Comparison of ENCODE assay signal across 8 cellular contexts in the genomic region with DNA sequence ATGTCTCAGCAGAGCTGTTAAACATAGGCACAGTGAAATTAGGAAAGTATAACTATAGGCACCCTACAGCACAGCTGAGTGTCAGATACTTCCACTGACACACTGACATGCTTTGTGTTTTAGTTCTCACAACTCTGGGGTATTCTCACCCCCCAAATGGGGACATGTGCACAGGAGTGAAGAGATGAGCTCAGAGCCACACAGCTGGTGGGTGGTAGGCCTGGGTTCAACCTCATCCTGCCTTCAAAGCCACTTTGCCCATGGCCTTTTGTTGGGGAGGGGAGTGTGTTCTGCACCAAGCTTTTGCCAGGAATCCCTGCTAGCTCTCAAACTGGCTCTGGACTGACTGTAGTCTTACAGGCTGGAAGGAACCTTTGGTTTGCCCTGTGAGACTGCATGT. TPM values are rescaled to one million over a fixed set of nuclear protein-coding genes. Genes with fewer than 3 reads are reported as not detected.
DNase-seq lines count a peak whose midpoint lies in the region; ATAC-seq and TF ChIP-seq lines count a peak whose summit lies in the region.

No MANE protein-coding gene starts in this region.

- no peaks in the 10 kb centered on the region for H3K27me3 ChIP-seq in SK-N-SH (ENCODE audit: insufficient read depth)
- no peaks in the 10 kb centered on the region for H3K27me3 ChIP-seq in skeletal muscle satellite cell (ENCODE audit: control insufficient read depth, insufficient read depth, low read length)
- H3K27me3 ChIP-seq in Peyer's patch: no peaks in the 10 kb centered on the region

- H3K4me3 ChIP-seq in SK-N-SH (ENCODE audit: low read depth in 2 of 2, low read length in 1 of 2) (peak overlapping the region; percentile 83 to 96), skeletal muscle satellite cell (ENCODE audit: low read length) (peak overlapping the region; percentile 90), Peyer's patch (peak overlapping the region in 2 of 4 donors; percentile 94 to 98)

- H4K20me1 ChIP-seq in SK-N-SH (ENCODE audit: insufficient read depth): peaks cover 52% of the 10 kb centered on the region

- H3K4me1 ChIP-seq in SK-N-SH (ENCODE audit: control insufficient read depth in 1 of 2, insufficient read depth in 2 of 2, low read depth in 1 of 2, low read length in 1 of 2): peaks cover 10 to 30% of the 10 kb centered on the region in 2 experiments; a peak in 3 of 4 replicates
- H3K4me1 ChIP-seq in skeletal muscle satellite cell (ENCODE audit: control insufficient read depth, insufficient read depth, low read length): peaks cover 30% of the 10 kb centered on the region
- H3K4me1 ChIP-seq in Peyer's patch: peaks cover 0 to 30% (median 20%) of the 10 kb centered on the region in 4 donors

- peak overlapping the region; percentile 37 for H3K4me3 Mint-ChIP-seq in endothelial cell (ENCODE audit: unreplicated experiment)

- TF ChIP-seq RAD21 in SK-N-SH (IDR thresholded peaks at IDR 0.05; ENCODE audit: low read length): no peak

- H3K4me2 ChIP-seq in SK-N-SH (peak overlapping the region; percentile 95), skeletal muscle satellite cell (ENCODE audit: low read length) (peak overlapping the region; percentile 91)

- DNase-seq in SK-N-SH: no peak
- no peak for DNase-seq in RWPE1 (ENCODE audit: low spot score)
- DNase-seq in endothelial cell (ENCODE audit: low spot score): no peak
- no peak for DNase-seq in Peyer's patch

- H2AFZ ChIP-seq in SK-N-SH (ENCODE audit: low read depth): no peak overlapping the region

- no peak for TF ChIP-seq CTCF in SK-N-SH (IDR thresholded peaks at IDR 0.05)
- no peak for TF ChIP-seq CTCF in RWPE1 (conservative IDR thresholded peaks at IDR 0.05; ENCODE audit: low read depth)
- no peak for TF ChIP-seq CTCF in endothelial cell (IDR thresholded peaks at IDR 0.05; ENCODE audit: unreplicated experiment)
- TF ChIP-seq CTCF in Peyer's patch (IDR thresholded peaks at IDR 0.05): no peak

- H3K36me3 ChIP-seq in SK-N-SH (replicated peaks in 1 of 2; ENCODE audit: control insufficient read depth in 1 of 2, insufficient read depth in 2 of 2, low read length in 1 of 2) (peaks cover 25 to 49% of the 10 kb centered on the region in 2 experiments), skeletal muscle satellite cell (ENCODE audit: insufficient read depth, low read length) (peaks cover 58% of the 10 kb centered on the region), Peyer's patch (peaks cover 0 to 47% (median 0%) of the 10 kb centered on the region in 3 donors)

- H3K9me2 ChIP-seq in SK-N-SH: no peaks in the 10 kb centered on the region

- no peak for TF ChIP-seq EP300 in SK-N-SH (IDR thresholded peaks at IDR 0.05; ENCODE audit: borderline replicate concordance in 1 of 2, low read depth in 1 of 2, low read length in 1 of 2)

- H3K9ac ChIP-seq in SK-N-SH (no peak overlapping the region), skeletal muscle satellite cell (ENCODE audit: low read depth, low read length) (no peak overlapping the region)

- POLR2A ChIA-PET in SK-N-SH (lab: Yijun Ruan, JAX) (interaction anchor here (1.0 to 1.5 kb wide), 2 partner anchors 8 to 19 kb away, joined by 4 to 7 read pairs; no protein-coding TSS in a partner anchor), RWPE1 (lab: Yijun Ruan, JAX; ENCODE audit: low non-redundant PET) (no interaction called here)

- CTCF ChIA-PET in SK-N-SH (lab: Yijun Ruan, JAX) (interaction anchor here (0.5 to 1.4 kb wide), 3 partner anchors 9 to 40 kb away, joined by 3 to 7 read pairs (median 3); no protein-coding TSS in a partner anchor), RWPE1 (lab: Yijun Ruan, JAX) (interaction anchor here (0.6 kb wide), 1 partner anchor 35 kb away, joined by 5 read pairs; no protein-coding TSS in a partner anchor)

- peaks cover 13% of the 10 kb centered on the region for H3K36me3 Mint-ChIP-seq in endothelial cell (ENCODE audit: low read depth, unreplicated experiment)

- H3F3A ChIP-seq in SK-N-SH (replicated peaks; ENCODE audit: insufficient read depth): no peaks in the 10 kb centered on the region

- no peak for ATAC-seq in SK-N-SH treated with all-trans-retinoic acid at 6 μM for 48 hours
- ATAC-seq in HG02623 (IDR thresholded peaks at IDR 0.05; ENCODE audit: unreplicated experiment): no peak
- no peak for ATAC-seq in HG03460 (IDR thresholded peaks at IDR 0.05; ENCODE audit: unreplicated experiment)

- peaks cover 15% of the 10 kb centered on the region for H3K27me3 Mint-ChIP-seq in endothelial cell (ENCODE audit: unreplicated experiment)

- no peak for TF ChIP-seq POLR2A in Peyer's patch (IDR thresholded peaks at IDR 0.05)

- H3K27ac ChIP-seq in SK-N-SH (ENCODE audit: low read depth in 2 of 2, low read length in 1 of 2) (no peak overlapping the region; a peak in 1 of 4 replicates), RWPE1 (peak overlapping the region; percentile 87), Peyer's patch (peak overlapping the region in 2 of 4 donors; percentile 91 to 92)

- H3K4me1 Mint-ChIP-seq in endothelial cell (ENCODE audit: unreplicated experiment): peaks cover 15% of the 10 kb centered on the region

- no peak overlapping the region for H3K27ac Mint-ChIP-seq in endothelial cell (ENCODE audit: unreplicated experiment)

- H3K9me3 Mint-ChIP-seq in endothelial cell (ENCODE audit: unreplicated experiment): no peaks in the 10 kb centered on the region

- H3K79me2 ChIP-seq in SK-N-SH (ENCODE audit: insufficient read depth): peaks cover 96% of the 10 kb centered on the region

- no peaks in the 10 kb centered on the region for H3K9me3 ChIP-seq in SK-N-SH
- no peaks in the 10 kb centered on the region for H3K9me3 ChIP-seq in skeletal muscle satellite cell (replicated peaks; ENCODE audit: low read length)
- no peaks in the 10 kb centered on the region for H3K9me3 ChIP-seq in Peyer's patch

TF ChIP-seq in SK-N-SH, 30 proteins besides CTCF, POLR2A, EP300 and RAD21:
- TF ChIP-seq CHD2 (IDR thresholded peaks at IDR 0.05; ENCODE audit: low read length, partially characterized antibody) (no peak), TAF1 (IDR thresholded peaks at IDR 0.05; ENCODE audit: borderline replicate concordance, low read depth, low read length) (no peak), GATA2 (CRISPR knock-in tag; IDR thresholded peaks at IDR 0.05) (no peak), RXRA (IDR thresholded peaks at IDR 0.05; ENCODE audit: borderline replicate concordance, low read depth) (no peak), JUND (IDR thresholded peaks at IDR 0.05) (no peak), EZH2phosphoT487 (IDR thresholded peaks at IDR 0.05; ENCODE audit: borderline replicate concordance, low read depth) (no peak)
- TF ChIP-seq, protein P1, sequence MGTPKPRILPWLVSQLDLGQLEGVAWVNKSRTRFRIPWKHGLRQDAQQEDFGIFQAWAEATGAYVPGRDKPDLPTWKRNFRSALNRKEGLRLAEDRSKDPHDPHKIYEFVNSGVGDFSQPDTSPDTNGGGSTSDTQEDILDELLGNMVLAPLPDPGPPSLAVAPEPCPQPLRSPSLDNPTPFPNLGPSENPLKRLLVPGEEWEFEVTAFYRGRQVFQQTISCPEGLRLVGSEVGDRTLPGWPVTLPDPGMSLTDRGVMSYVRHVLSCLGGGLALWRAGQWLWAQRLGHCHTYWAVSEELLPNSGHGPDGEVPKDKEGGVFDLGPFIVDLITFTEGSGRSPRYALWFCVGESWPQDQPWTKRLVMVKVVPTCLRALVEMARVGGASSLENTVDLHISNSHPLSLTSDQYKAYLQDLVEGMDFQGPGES (IDR thresholded peaks at IDR 0.05; ENCODE audit: low read depth, low read length): no peak

TF ChIP-seq in SK-N-SH treated with all-trans-retinoic acid at 6 μM for 48 hours, 23 proteins besides CTCF, POLR2A, EP300 and RAD21 (continues in another document):
- TF ChIP-seq, protein P2, sequence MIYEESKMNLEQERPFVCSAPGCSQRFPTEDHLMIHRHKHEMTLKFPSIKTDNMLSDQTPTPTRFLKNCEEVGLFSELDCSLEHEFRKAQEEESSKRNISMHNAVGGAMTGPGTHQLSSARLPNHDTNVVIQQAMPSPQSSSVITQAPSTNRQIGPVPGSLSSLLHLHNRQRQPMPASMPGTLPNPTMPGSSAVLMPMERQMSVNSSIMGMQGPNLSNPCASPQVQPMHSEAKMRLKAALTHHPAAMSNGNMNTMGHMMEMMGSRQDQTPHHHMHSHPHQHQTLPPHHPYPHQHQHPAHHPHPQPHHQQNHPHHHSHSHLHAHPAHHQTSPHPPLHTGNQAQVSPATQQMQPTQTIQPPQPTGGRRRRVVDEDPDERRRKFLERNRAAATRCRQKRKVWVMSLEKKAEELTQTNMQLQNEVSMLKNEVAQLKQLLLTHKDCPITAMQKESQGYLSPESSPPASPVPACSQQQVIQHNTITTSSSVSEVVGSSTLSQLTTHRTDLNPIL (CRISPR knock-in tag; IDR thresholded peaks at IDR 0.05; ENCODE audit: low read depth): no peak
- no peak for TF ChIP-seq ZNF8 (CRISPR knock-in tag; IDR thresholded peaks at IDR 0.05)
- TF ChIP-seq TOX (CRISPR knock-in tag; IDR thresholded peaks at IDR 0.05; ENCODE audit: borderline replicate concordance): no peak
- no peak for TF ChIP-seq CSDC2 (CRISPR knock-in tag; IDR thresholded peaks at IDR 0.05)
- no peak for TF ChIP-seq PPARA (CRISPR knock-in tag; IDR thresholded peaks at IDR 0.05; ENCODE audit: borderline replicate concordance)
- TF ChIP-seq BACH2 (CRISPR knock-in tag; IDR thresholded peaks at IDR 0.05; ENCODE audit: borderline replicate concordance): no peak
- TF ChIP-seq GLIS3 (CRISPR knock-in tag; IDR thresholded peaks at IDR 0.05): no peak
- no peak for TF ChIP-seq OSR1 (CRISPR knock-in tag; IDR thresholded peaks at IDR 0.05)

RNA-seq across cellular contexts. Expression of a gene that starts 1.7 kb away (rescaled TPM):
- polyA plus RNA-seq in SK-N-SH (2012; rRNA removed): 23.5 and 28.4 TPM in 2 replicates
- 19.7 and 22.2 TPM in 2 replicates for polyA plus RNA-seq in SK-N-SH (2012; cell fraction: cytosol; rRNA removed)
- polyA plus RNA-seq in SK-N-SH (2012; cell fraction: nucleus; rRNA removed): 25.7 and 34.0 TPM in 2 replicates
- 29.7 TPM for total RNA-seq in endothelial cell (ENCODE audit: unreplicated experiment)
- total RNA-seq in skeletal muscle satellite cell (2012; rRNA removed): 32.2 and 39.3 TPM in 2 replicates
- total RNA-seq in Peyer's patch: 10 to 100 TPM; 23.9 to 62.0 (median 41.9) TPM

RNA-seq across cellular contexts. Expression of a gene that starts 31.7 kb away (rescaled TPM):
- 7.7 and 16.8 TPM in 2 replicates for polyA plus RNA-seq in SK-N-SH (2012; rRNA removed)
- 8.0 and 12.7 TPM in 2 replicates for polyA plus RNA-seq in SK-N-SH (2012; cell fraction: cytosol; rRNA removed)
- 52.6 and 53.5 TPM in 2 replicates for polyA plus RNA-seq in SK-N-SH (2012; cell fraction: nucleus; rRNA removed)
- total RNA-seq in endothelial cell (ENCODE audit: unreplicated experiment) (66.5 TPM), Peyer's patch (10 to 100 TPM; 11.4 to 26.4 (median 22.4) TPM)
- total RNA-seq in skeletal muscle satellite cell (2012; rRNA removed): 7.4 and 8.5 TPM in 2 replicates

RNA-seq across cellular contexts. Expression of a gene that starts 54.1 kb away (rescaled TPM):
- 3.5 and 3.8 TPM in 2 replicates for polyA plus RNA-seq in SK-N-SH (2012; rRNA removed)
- polyA plus RNA-seq in SK-N-SH (2012; cell fraction: cytosol; rRNA removed): 2.1 and 3.1 TPM in 2 replicates
- 8.0 and 8.6 TPM in 2 replicates for polyA plus RNA-seq in SK-N-SH (2012; cell fraction: nucleus; rRNA removed)
- total RNA-seq in endothelial cell (ENCODE audit: unreplicated experiment) (13.3 TPM), Peyer's patch (10 to 100 TPM in 1 of 4 donors, 1 to 10 TPM in 3; 5.4 to 13.9 (median 8.9) TPM)
- 5.6 and 7.2 TPM in 2 replicates for total RNA-seq in skeletal muscle satellite cell (2012; rRNA removed)
